ENCODE assay signal across 8 cellular contexts in the genomic region with DNA sequence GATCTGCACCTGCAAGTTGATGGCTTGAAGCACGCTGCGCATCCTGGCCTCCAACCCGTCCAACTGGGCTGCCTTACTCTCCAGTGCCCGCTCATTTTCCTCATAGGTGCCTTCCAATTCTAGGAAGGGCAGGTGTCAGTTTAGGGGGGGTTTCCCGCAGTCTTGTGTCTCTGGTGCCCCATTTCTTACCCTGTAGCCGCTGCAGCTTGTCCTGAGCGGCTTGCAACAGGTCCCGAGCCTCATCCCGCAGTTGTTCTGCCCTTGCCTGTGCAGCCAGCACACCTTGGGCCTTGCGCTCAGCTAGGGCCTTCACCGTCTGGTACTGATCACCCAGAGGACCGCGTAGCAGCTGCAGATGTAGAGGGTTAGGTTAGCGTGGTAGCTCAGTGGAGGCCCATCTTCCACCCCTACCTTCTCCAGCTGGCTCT. TPM values are rescaled to one million over a fixed set of nuclear protein-coding genes. Genes with fewer than 3 reads are reported as not detected.
A peak's percentile ranks its signal among the peaks of the same experiment; 100 is the strongest.
DNase-seq lines count a peak whose midpoint lies in the region; ATAC-seq and TF ChIP-seq lines count a peak whose summit lies in the region.

No MANE protein-coding gene starts in this region.

- H3K27ac ChIP-seq in SJCRH30 = peak overlapping the region; percentile 66; the same call in 1 of the 2 replicates
- peak overlapping the region; percentile 92 to 98 (median 94) for H3K27ac ChIP-seq in esophagus muscularis mucosa (replicated peaks in 1 of 4)
- H3K27ac ChIP-seq in sigmoid colon = peak overlapping the region; percentile 93 to 98 (median 94)

- peaks cover 18% of the 10 kb centered on the region; the same call in 1 of the 2 replicates for H3K36me3 ChIP-seq in SJCRH30
- H3K36me3 ChIP-seq in esophagus muscularis mucosa = peaks cover 73 to 84% (median 81%) of the 10 kb centered on the region in 4 donors
- H3K36me3 ChIP-seq in sigmoid colon = peaks cover 68 to 80% (median 73%) of the 10 kb centered on the region in 4 donors

- peak overlapping the region; percentile 82 for H3K4me3 ChIP-seq in GM12864 (ENCODE audit: low read depth, low read length)
- peak overlapping the region; percentile 75 for H3K4me3 ChIP-seq in SJCRH30
- H3K4me3 ChIP-seq in esophagus muscularis mucosa = peak overlapping the region; percentile 72 to 97 (median 89)
- H3K4me3 ChIP-seq in sigmoid colon = peak overlapping the region; percentile 90 to 96 (median 94)

- 75% methylated on average over 8 of the region's 14 CpGs for WGBS in esophagus muscularis mucosa
- WGBS in sigmoid colon, 2 donors = 85 to 92% methylated on average over 14 of the region's 14 CpGs

- no peak for TF ChIP-seq CTCF in GM12864 (IDR thresholded peaks at IDR 0.05; ENCODE audit: low read depth, low read length, missing control alignments)
- TF ChIP-seq CTCF in esophagus muscularis mucosa (IDR thresholded peaks at IDR 0.05) = no peak
- TF ChIP-seq CTCF in sigmoid colon (IDR thresholded peaks at IDR 0.05) = no peak

- no peak for TF ChIP-seq EP300 in esophagus muscularis mucosa (IDR thresholded peaks at IDR 0.05)
- TF ChIP-seq EP300 in sigmoid colon (IDR thresholded peaks at IDR 0.05) = no peak

- DNase-seq in GM12864 (ENCODE audit: low read depth) (no peak), SJCRH30 (no peak), esophagus muscularis mucosa (ENCODE audit: extremely low spot score) (no peak), sigmoid colon (no peak), NCI-H2029 treated with DMSO at 0.1 percent for 48 hours (lab: John Stamatoyannopoulos, UW) (no peak), NCI-H2171 treated with DMSO at 0.1 percent for 48 hours (lab: John Stamatoyannopoulos, UW) (no peak)

- no peaks in the 10 kb centered on the region for H3K27me3 ChIP-seq in SJCRH30
- no peaks in the 10 kb centered on the region for H3K27me3 ChIP-seq in esophagus muscularis mucosa
- no peaks in the 10 kb centered on the region for H3K27me3 ChIP-seq in sigmoid colon

- no peak for ATAC-seq in HG03280 (IDR thresholded peaks at IDR 0.05; ENCODE audit: unreplicated experiment)
- no peak for ATAC-seq in GM21529 (IDR thresholded peaks at IDR 0.05; ENCODE audit: unreplicated experiment)

- intact Hi-C loops in esophagus muscularis mucosa (cut with DNase I) (no loop called here), sigmoid colon (cut with DNase I) (loop anchor here (2.0 kb wide), 1 partner anchor 28 kb away; no protein-coding TSS in a partner anchor)

- TF ChIP-seq POLR2A in esophagus muscularis mucosa (IDR thresholded peaks at IDR 0.05; ENCODE audit: low read depth) (no peak), sigmoid colon (IDR thresholded peaks at IDR 0.05) (no peak)

- no peaks in the 10 kb centered on the region for H3K9me3 ChIP-seq in SJCRH30 (replicated peaks)
- no peaks in the 10 kb centered on the region for H3K9me3 ChIP-seq in esophagus muscularis mucosa
- no peaks in the 10 kb centered on the region for H3K9me3 ChIP-seq in sigmoid colon

- no peaks in the 10 kb centered on the region for H3K4me1 ChIP-seq in SJCRH30
- peaks cover 17 to 46% (median 30%) of the 10 kb centered on the region in 4 donors for H3K4me1 ChIP-seq in esophagus muscularis mucosa
- H3K4me1 ChIP-seq in sigmoid colon = peaks cover 0 to 30% (median 23%) of the 10 kb centered on the region in 4 donors

RNA-seq across cellular contexts. Expression of gene USP19, which starts 0.6 kb away (rescaled TPM):
- 39.2 and 41.2 TPM in 2 replicates for total RNA-seq in SJCRH30 (2014; rRNA removed; shearing (Covaris generic))
- 10 to 100 TPM; 57.5 to 64.4 (median 59.9) TPM for total RNA-seq in esophagus muscularis mucosa
- 10 to 100 TPM; 48.2 to 98.4 (median 55.7) TPM for total RNA-seq in sigmoid colon
- 10 to 100 TPM; 22.2 to 33.8 (median 27.3) TPM for polyA plus RNA-seq in sigmoid colon

RNA-seq across cellular contexts. Expression of gene LAMB2, which starts 11.6 kb away (rescaled TPM):
- 49.7 and 53.4 TPM in 2 replicates for total RNA-seq in SJCRH30 (2014; rRNA removed; shearing (Covaris generic))
- 1,000 to 10,000 TPM in 1 of 4 donors, 100 to 1,000 TPM in 3; 609 to 1,229 (median 740) TPM for total RNA-seq in esophagus muscularis mucosa
- total RNA-seq in sigmoid colon = 100 to 1,000 TPM; 252 to 612 (median 330) TPM
- 10 to 100 TPM; 10.2 to 85.0 (median 26.6) TPM for polyA plus RNA-seq in sigmoid colon

RNA-seq across cellular contexts. Expression of gene QARS1, which starts 16.7 kb away (rescaled TPM):
- 192 TPM in 2 replicates for total RNA-seq in SJCRH30 (2014; rRNA removed; shearing (Covaris generic))
- total RNA-seq in esophagus muscularis mucosa = 100 to 1,000 TPM; 151 to 229 (median 197) TPM
- 100 to 1,000 TPM; 158 to 262 (median 202) TPM for total RNA-seq in sigmoid colon
- polyA plus RNA-seq in sigmoid colon = 100 to 1,000 TPM; 243 to 363 (median 245) TPM

RNA-seq across cellular contexts. Expression of gene QRICH1, which starts 27.4 kb away (rescaled TPM):
- 89.8 and 94.5 TPM in 2 replicates for total RNA-seq in SJCRH30 (2014; rRNA removed; shearing (Covaris generic))
- total RNA-seq in esophagus muscularis mucosa = 100 to 1,000 TPM in 1 of 4 donors, 10 to 100 TPM in 3; 81.8 to 228 (median 91.2) TPM
- total RNA-seq in sigmoid colon = 100 to 1,000 TPM in 2 of 4 donors, 10 to 100 TPM in 2; 68.4 to 255 (median 135) TPM
- polyA plus RNA-seq in sigmoid colon = 10 to 100 TPM; 16.8 to 43.1 (median 18.0) TPM

RNA-seq across cellular contexts. Expression of gene CCDC71, which starts 44.9 kb away (rescaled TPM):
- total RNA-seq in SJCRH30 (2014; rRNA removed; shearing (Covaris generic)) = 16.0 and 19.3 TPM in 2 replicates
- total RNA-seq in esophagus muscularis mucosa (10 to 100 TPM; 19.9 to 25.6 (median 23.7) TPM), sigmoid colon (10 to 100 TPM; 12.5 to 27.3 (median 16.4) TPM)
- 10 to 100 TPM; 13.4 to 23.0 (median 15.6) TPM for polyA plus RNA-seq in sigmoid colon
